ENCODE assay signal across 8 cellular contexts in the genomic region with DNA sequence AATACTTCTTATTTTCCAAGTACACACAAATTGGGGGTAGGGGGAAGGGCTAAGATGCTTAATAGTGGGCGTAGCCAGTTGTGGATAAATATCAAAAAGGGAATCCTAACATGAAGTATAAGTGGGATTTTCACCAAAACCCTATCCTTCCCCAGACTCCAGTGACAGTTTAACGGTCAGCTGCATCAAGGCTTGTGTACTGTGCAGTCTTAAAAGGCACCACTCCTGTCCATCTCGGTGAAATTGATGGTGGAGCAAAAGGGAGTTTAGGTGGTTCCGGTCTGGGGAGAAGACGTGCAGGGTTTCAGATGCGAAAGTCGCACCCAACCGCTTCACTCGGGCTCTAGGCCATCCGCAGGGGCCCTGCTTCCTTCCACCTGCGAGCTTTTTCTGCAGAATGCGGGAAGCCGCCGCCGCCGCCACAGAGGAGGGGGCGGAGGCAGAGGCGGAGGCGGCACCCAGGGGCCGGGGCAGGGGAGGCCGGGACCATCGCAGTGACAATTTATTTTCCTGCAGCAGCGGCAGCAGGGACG. TPM values are rescaled to one million over a fixed set of nuclear protein-coding genes. Genes with fewer than 3 reads are reported as not detected.
DNase-seq lines count a peak whose midpoint lies in the region; ATAC-seq and TF ChIP-seq lines count a peak whose summit lies in the region.

A gene (plus strand): TSS at position 492 of the 533 bp plus-strand sequence. CDS start 21,464 bp downstream, outside the sequence.

- peaks cover 34% of the 10 kb centered on the region for H3K27me3 Mint-ChIP-seq in mesothelial cell of epicardium (ENCODE audit: low read depth)

- DNase-seq in HEK293T (ENCODE audit: extremely low spot score) (no peak), MV-4-11 (lab: John Stamatoyannopoulos, UW) (peak; percentile 51), coronary artery (ENCODE audit: low spot score) (no peak), mesothelial cell of epicardium (ENCODE audit: low spot score in 2 of 2, unreplicated experiment in 2 of 2) (peak in 1 of 2 experiments; percentile 23), GM13976 (ENCODE audit: low spot score) (no peak)
- peak; percentile 58 to 63 for DNase-seq in activated CD4-positive, alpha-beta T cell treated with anti-CD3 and anti-CD28 coated beads for 24 hours (ENCODE audit: low read depth in 2 of 2)
- DNase-seq in stimulated activated CD8-positive, alpha-beta memory T cell treated with anti-CD3 and anti-CD28 coated beads, Interleukin-4, amount 100 ng/mL, for 24 hours (ENCODE audit: low read depth), result peak; percentile 64

- H3K4me3 Mint-ChIP-seq in mesothelial cell of epicardium, result peak within 1 kb of the TSS; percentile 90

- POLR2A ChIA-PET in HEK293T (lab: Yijun Ruan, JAX), result interaction anchor here (0.7 to 1.3 kb wide), 7 partner anchors 9 to 51 kb away, joined by 3 to 7 read pairs (median 3); no protein-coding TSS in a partner anchor

- CTCF ChIA-PET in HEK293T (lab: Yijun Ruan, JAX), result no interaction called here

- TF ChIP-seq CTCF in coronary artery (IDR thresholded peaks at IDR 0.05), result no peak
- TF ChIP-seq CTCF in mesothelial cell of epicardium (IDR thresholded peaks at IDR 0.05; ENCODE audit: unreplicated experiment), result no peak
- TF ChIP-seq CTCF in GM13976 (IDR thresholded peaks at IDR 0.05; ENCODE audit: borderline replicate concordance, control extremely low read depth, extremely low read depth, insufficient read depth, missing control alignments), result no peak

- H3K9me3 Mint-ChIP-seq in mesothelial cell of epicardium, result no peaks in the 10 kb centered on the region

- ATAC-seq in GM18498 (IDR thresholded peaks at IDR 0.05; ENCODE audit: unreplicated experiment), result peak; percentile 52

- peak within 1 kb of the TSS; percentile 56 for H3K27ac Mint-ChIP-seq in mesothelial cell of epicardium

- H3K27ac ChIP-seq in coronary artery, result peak within 1 kb of the TSS; percentile 75 to 90

- peak within 1 kb of the TSS; percentile 95 for H3K4me3 ChIP-seq in coronary artery

- in situ Hi-C loops in GM13976 (cut with MboI; ENCODE audit: low sequenced_read_pairs, unreplicated experiment), result no loop called here

- peaks cover 28% of the 10 kb centered on the region for H3K4me1 Mint-ChIP-seq in mesothelial cell of epicardium

- H3K36me3 Mint-ChIP-seq in mesothelial cell of epicardium, result no peaks in the 10 kb centered on the region

TF ChIP-seq in HEK293T, 16 proteins besides CTCF, POLR2A, EP300 and RAD21:
- TF ChIP-seq, protein P1, sequence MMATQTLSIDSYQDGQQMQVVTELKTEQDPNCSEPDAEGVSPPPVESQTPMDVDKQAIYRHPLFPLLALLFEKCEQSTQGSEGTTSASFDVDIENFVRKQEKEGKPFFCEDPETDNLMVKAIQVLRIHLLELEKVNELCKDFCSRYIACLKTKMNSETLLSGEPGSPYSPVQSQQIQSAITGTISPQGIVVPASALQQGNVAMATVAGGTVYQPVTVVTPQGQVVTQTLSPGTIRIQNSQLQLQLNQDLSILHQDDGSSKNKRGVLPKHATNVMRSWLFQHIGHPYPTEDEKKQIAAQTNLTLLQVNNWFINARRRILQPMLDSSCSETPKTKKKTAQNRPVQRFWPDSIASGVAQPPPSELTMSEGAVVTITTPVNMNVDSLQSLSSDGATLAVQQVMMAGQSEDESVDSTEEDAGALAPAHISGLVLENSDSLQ (IDR thresholded peaks at IDR 0.05), result peak; percentile 23; the same call in 1 of the 2 replicates
- no peak for TF ChIP-seq NFRKB (IDR thresholded peaks at IDR 0.05)
- no peak for TF ChIP-seq SUZ12 (IDR thresholded peaks at IDR 0.05)
- no peak for TF ChIP-seq LEF1 (IDR thresholded peaks at IDR 0.05; ENCODE audit: borderline replicate concordance)
- no peak for TF ChIP-seq CTBP1 (IDR thresholded peaks at IDR 0.05; ENCODE audit: borderline replicate concordance)

RNA-seq across cellular contexts. Expression of the gene that starts here (rescaled TPM):
- 2.8 to 3.8 TPM (median 3.6 TPM) in 3 replicates for total RNA-seq in mesothelial cell of epicardium

Comparison
In these comparisons a context has a peak if more than half of its experiments do, and no peak if none do; other contexts are left out.
1. DNase-seq: peak in MV-4-11 (single experiment), activated CD4-positive, alpha-beta T cell treated with anti-CD3 and anti-CD28 coated beads for 24 hours (2 of 2) and stimulated activated CD8-positive, alpha-beta memory T cell treated with anti-CD3 and anti-CD28 coated beads, Interleukin-4, amount 100 ng/mL, for 24 hours (single experiment); none in HEK293T (single experiment), coronary artery (single experiment) and GM13976 (single experiment).